In the genomic region with DNA sequence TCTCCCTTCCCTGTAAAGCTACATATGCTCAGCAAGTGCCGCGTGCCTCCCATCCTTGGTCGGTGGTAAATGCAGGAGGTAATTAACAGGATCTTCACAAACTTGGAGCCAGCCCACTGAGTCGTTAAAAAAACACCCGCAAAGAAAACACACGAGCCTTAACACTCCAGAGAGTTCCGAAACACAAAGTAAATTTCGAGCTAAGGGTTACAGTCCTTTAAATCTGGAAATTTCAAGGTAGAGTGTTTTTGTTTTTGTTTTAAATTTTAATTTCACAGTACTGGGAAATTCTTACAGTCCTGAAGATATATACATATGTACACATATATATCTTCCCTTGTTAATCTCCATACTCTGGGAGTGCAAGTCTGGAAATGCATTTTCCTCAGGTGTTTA, we compare ENCODE assay signal across 8 cellular contexts. TPM values are rescaled to one million over a fixed set of nuclear protein-coding genes. Genes with fewer than 3 reads are reported as not detected.
A peak's percentile ranks its signal among the peaks of the same experiment; 100 is the strongest.
DNase-seq lines count a peak whose midpoint lies in the region; ATAC-seq and TF ChIP-seq lines count a peak whose summit lies in the region.

No MANE protein-coding gene starts in this region.

- intact Hi-C loops in PC-3 (cut with micrococcal nuclease): no loop called here
- intact Hi-C loops in esophagus muscularis mucosa (cut with DNase I): no loop called here

- BruUV-seq in PC-3 (replicated peaks; lab: Mats Ljungman, UMichigan): no TSS peak

- H3K4me1 ChIP-seq in PC-3 (ENCODE audit: insufficient read depth, low read length) (peaks cover 28% of the 10 kb centered on the region), esophagus muscularis mucosa (peaks cover 33 to 44% (median 35%) of the 10 kb centered on the region in 4 donors)

- H3K36me3 ChIP-seq in PC-3 (ENCODE audit: low read depth, low read length) (no peaks in the 10 kb centered on the region), esophagus muscularis mucosa (no peaks in the 10 kb centered on the region)

- DNase-seq in PC-3 (no peak), esophagus muscularis mucosa (ENCODE audit: extremely low spot score) (no peak), retinal pigment epithelial cell (ENCODE audit: low read depth) (no peak), NCI-H2227 treated with DMSO at 0.1 percent for 48 hours (lab: John Stamatoyannopoulos, UW) (no peak), NCI-H510A (lab: John Stamatoyannopoulos, UW) (no peak)

- H3K79me2 ChIP-seq in PC-3 (ENCODE audit: low read length): peaks cover 55% of the 10 kb centered on the region

- TF ChIP-seq EP300 in esophagus muscularis mucosa (IDR thresholded peaks at IDR 0.05): no peak

- peak overlapping the region; percentile 27 for H2AFZ ChIP-seq in PC-3 (ENCODE audit: low read length)

- H3K4me2 ChIP-seq in PC-3 (ENCODE audit: low read length): peak overlapping the region; percentile 88

- peak overlapping the region; percentile 79 for H3K27ac ChIP-seq in PC-3 (ENCODE audit: low read length)
- peak overlapping the region; percentile 99 to 100 (median 99) for H3K27ac ChIP-seq in esophagus muscularis mucosa (replicated peaks in 1 of 4)

- ATAC-seq in GM19043 (IDR thresholded peaks at IDR 0.05; ENCODE audit: low read depth, unreplicated experiment) (peak; percentile 0), PC-3 (no peak), GM21381 (IDR thresholded peaks at IDR 0.05; ENCODE audit: unreplicated experiment) (no peak)
- no peak for ATAC-seq in activated CD4-positive, CD25-positive, alpha-beta regulatory T cell treated with anti-CD3 and anti-CD28 coated beads, Interleukin-2, amount 50 U/mL, for 24 hours

- H3K9me2 ChIP-seq in PC-3 (replicated peaks; ENCODE audit: low read length): no peaks in the 10 kb centered on the region

- CTCF ChIA-PET in PC-3 (lab: Charles Lee): interaction anchor here (0.8 to 1.4 kb wide), 3 partner anchors 24 to 173 kb away, joined by 3 to 6 read pairs (median 3); no protein-coding TSS in a partner anchor

- H3F3A ChIP-seq in PC-3 (ENCODE audit: low read length, unreplicated experiment): no peaks in the 10 kb centered on the region

- H3K27me3 ChIP-seq in PC-3 (ENCODE audit: low read length) (no peaks in the 10 kb centered on the region), esophagus muscularis mucosa (no peaks in the 10 kb centered on the region)

- peak overlapping the region; percentile 92 for H3K9ac ChIP-seq in PC-3 (ENCODE audit: low read length)

- TF ChIP-seq POLR2A in esophagus muscularis mucosa (IDR thresholded peaks at IDR 0.05; ENCODE audit: low read depth): no peak

- POLR2A ChIA-PET in PC-3 (lab: Charles Lee; ENCODE audit: unreplicated experiment): interaction anchor here (0.5 to 0.6 kb wide), 2 partner anchors 30 to 454 kb away, joined by 5 read pairs; no protein-coding TSS in a partner anchor

- H3K4me3 ChIP-seq in PC-3 (ENCODE audit: low read length): peak overlapping the region; percentile 76
- H3K4me3 ChIP-seq in esophagus muscularis mucosa: peak overlapping the region; percentile 84 to 97 (median 93)
- H3K4me3 ChIP-seq in retinal pigment epithelial cell (ENCODE audit: low read length): peak overlapping the region; percentile 90

- no peaks in the 10 kb centered on the region for H3K9me3 ChIP-seq in PC-3 (ENCODE audit: low read length)
- H3K9me3 ChIP-seq in esophagus muscularis mucosa: no peaks in the 10 kb centered on the region

- TF ChIP-seq CTCF in PC-3 (conservative IDR thresholded peaks at IDR 0.05; ENCODE audit: low read depth, low read length) (no peak), esophagus muscularis mucosa (IDR thresholded peaks at IDR 0.05) (no peak), retinal pigment epithelial cell (conservative IDR thresholded peaks at IDR 0.05; ENCODE audit: low read depth, low read length) (no peak)

- WGBS in esophagus muscularis mucosa: 0% methylated on average over 8 of the region's 8 CpGs

- no peaks in the 10 kb centered on the region for H4K20me1 ChIP-seq in PC-3 (ENCODE audit: low read length)

RNA-seq across cellular contexts. Expression of a gene that starts 1.1 kb away (rescaled TPM):
- total RNA-seq in PC-3 (2014; rRNA removed) (13.1 and 19.7 TPM in 2 replicates), esophagus muscularis mucosa (10 to 100 TPM; 16.9 to 22.0 (median 18.2) TPM)
